In the genomic region with DNA sequence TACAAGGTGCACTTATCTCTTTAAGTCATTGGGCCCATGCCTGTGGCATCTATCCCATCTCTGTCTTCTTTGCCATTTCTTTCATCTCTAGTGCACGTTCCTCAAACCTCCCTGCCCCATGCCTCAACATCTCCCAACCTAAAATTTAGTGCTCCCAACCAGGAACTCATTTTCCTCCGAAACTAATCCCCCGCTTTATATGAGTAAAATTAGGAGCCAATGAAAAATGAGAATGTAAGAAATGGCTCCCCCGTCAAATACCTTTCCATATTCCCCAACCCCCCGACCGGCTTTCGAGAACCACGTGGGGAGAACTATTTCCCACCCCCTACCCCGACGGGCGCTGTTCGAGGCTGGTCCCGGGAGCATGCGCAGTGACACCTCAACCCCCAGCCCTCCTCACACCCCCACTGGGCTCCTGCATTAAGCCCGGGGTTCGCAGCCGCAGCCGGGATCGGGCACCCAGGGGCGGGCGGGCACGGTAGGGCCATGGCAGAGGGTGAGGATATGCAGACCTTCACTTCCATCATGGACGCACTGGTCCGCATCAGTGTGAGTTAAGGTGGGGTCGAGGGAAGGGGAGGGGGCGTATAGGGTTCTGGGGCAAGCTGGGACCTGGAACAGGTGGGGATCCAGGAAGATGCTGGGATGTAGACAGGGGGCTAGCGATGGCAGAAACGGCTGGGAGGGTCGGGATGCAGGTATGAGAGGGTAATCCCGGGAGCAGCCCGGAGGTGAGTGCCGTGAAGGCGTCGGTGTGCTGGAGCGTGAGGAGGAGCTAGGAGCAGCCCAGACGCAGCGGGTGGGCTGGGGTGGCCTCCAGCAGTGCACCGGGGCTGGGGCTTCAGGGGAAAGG, we compare ENCODE assay signal across 8 cellular contexts. TPM values are rescaled to one million over a fixed set of nuclear protein-coding genes. Genes with fewer than 3 reads are reported as not detected.
DNase-seq lines count a peak whose midpoint lies in the region; ATAC-seq and TF ChIP-seq lines count a peak whose summit lies in the region.

A gene with protein sequence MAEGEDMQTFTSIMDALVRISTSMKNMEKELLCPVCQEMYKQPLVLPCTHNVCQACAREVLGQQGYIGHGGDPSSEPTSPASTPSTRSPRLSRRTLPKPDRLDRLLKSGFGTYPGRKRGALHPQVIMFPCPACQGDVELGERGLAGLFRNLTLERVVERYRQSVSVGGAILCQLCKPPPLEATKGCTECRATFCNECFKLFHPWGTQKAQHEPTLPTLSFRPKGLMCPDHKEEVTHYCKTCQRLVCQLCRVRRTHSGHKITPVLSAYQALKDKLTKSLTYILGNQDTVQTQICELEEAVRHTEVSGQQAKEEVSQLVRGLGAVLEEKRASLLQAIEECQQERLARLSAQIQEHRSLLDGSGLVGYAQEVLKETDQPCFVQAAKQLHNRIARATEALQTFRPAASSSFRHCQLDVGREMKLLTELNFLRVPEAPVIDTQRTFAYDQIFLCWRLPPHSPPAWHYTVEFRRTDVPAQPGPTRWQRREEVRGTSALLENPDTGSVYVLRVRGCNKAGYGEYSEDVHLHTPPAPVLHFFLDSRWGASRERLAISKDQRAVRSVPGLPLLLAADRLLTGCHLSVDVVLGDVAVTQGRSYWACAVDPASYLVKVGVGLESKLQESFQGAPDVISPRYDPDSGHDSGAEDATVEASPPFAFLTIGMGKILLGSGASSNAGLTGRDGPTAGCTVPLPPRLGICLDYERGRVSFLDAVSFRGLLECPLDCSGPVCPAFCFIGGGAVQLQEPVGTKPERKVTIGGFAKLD (plus strand): TSS at position 372 of the 856 bp plus-strand sequence. CDS start 118 bp downstream, at position 490.

- peak within 1 kb of the TSS; percentile 86 for H2BK5ac ChIP-seq in IMR-90 (ENCODE audit: low read depth, low read length, poor library complexity, severe bottlenecking)

- WGBS in IMR-90 (ENCODE audit: extremely low coverage in 2 of 2, insufficient read length in 1 of 2), 2 experiments: 2% methylated on average over 5 of the region's 38 CpGs; no CpG with 5 or more reads in 1 of the 2 experiments
- WGBS in prostate gland: under 1% methylated on average over 38 of the region's 38 CpGs

- H3K4me1 ChIP-seq in IMR-90 (ENCODE audit: control insufficient read depth, insufficient read depth, low read length) (peaks cover 3% of the 10 kb centered on the region), SJSA1 (replicated peaks) (peaks cover 17% of the 10 kb centered on the region), adipocyte (ENCODE audit: control insufficient read depth, insufficient read depth, low read length) (peaks cover 17% of the 10 kb centered on the region), prostate gland (replicated peaks) (no peaks in the 10 kb centered on the region)

- H4K20me1 ChIP-seq in IMR-90 (ENCODE audit: insufficient read depth, low read length): no peaks in the 10 kb centered on the region

- H4K8ac ChIP-seq in IMR-90 (ENCODE audit: low read depth in 2 of 2, low read length in 2 of 2): peak within 1 kb of the TSS; percentile 34 to 98

- DNase-seq in D341Med (ENCODE audit: low spot score) (peak; percentile 87), IMR-90 (peak; percentile 34), SJSA1 (ENCODE audit: low read depth in 1 of 2, low spot score in 2 of 2) (peak in 1 of 2 experiments; percentile 50), adipocyte (ENCODE audit: low read depth) (peak; percentile 78), left ventricle myocardium superior (peak; percentile 41), prostate gland (ENCODE audit: low spot score) (no peak)

- in situ Hi-C loops in IMR-90 (cut with MboI; ENCODE audit: low sequenced_read_pairs): no loop called here

- H3K27me3 ChIP-seq in IMR-90 (ENCODE audit: control insufficient read depth, insufficient read depth, low read length): no peaks in the 10 kb centered on the region
- no peaks in the 10 kb centered on the region for H3K27me3 ChIP-seq in SJSA1 (replicated peaks)
- no peaks in the 10 kb centered on the region for H3K27me3 ChIP-seq in adipocyte (replicated peaks; ENCODE audit: control insufficient read depth, insufficient read depth, low read length)
- peaks cover 2% of the 10 kb centered on the region for H3K27me3 ChIP-seq in prostate gland (replicated peaks; ENCODE audit: insufficient read depth)

- H3K18ac ChIP-seq in IMR-90 (ENCODE audit: low read depth, low read length): peak within 1 kb of the TSS; percentile 38

- POLR2A ChIA-PET in IMR-90 (lab: Charles Lee; ENCODE audit: unreplicated experiment): interaction anchor here (0.9 to 1.0 kb wide), 2 partner anchors 20 to 51 kb away, joined by 3 to 4 read pairs; no protein-coding TSS in a partner anchor

- H3K14ac ChIP-seq in IMR-90 (replicated peaks; ENCODE audit: low read depth, low read length): peak within 1 kb of the TSS; percentile 82

- peak within 1 kb of the TSS; percentile 96 for H2AK9ac ChIP-seq in IMR-90 (replicated peaks; ENCODE audit: low read depth, low read length, poor library complexity)

- H3K56ac ChIP-seq in IMR-90 (ENCODE audit: extremely low read depth, insufficient read depth, low read length): peak within 1 kb of the TSS; percentile 76

- BruUV-seq in IMR-90 (replicated peaks; lab: Mats Ljungman, UMichigan): no TSS peak

- H3K4me3 ChIP-seq in IMR-90 (ENCODE audit: insufficient read depth, low read depth, low read length) (peak within 1 kb of the TSS; percentile 81), SJSA1 (peak within 1 kb of the TSS; percentile 72), adipocyte (ENCODE audit: low read length) (peak within 1 kb of the TSS; percentile 96), prostate gland (peak within 1 kb of the TSS; percentile 61 to 78)

- H3K23ac ChIP-seq in IMR-90 (ENCODE audit: low read depth, low read length): peak within 1 kb of the TSS; percentile 66; the same call in 1 of the 2 replicates

- peak within 1 kb of the TSS; percentile 87 for H2AK5ac ChIP-seq in IMR-90 (ENCODE audit: low read depth, low read length)

- CTCF ChIA-PET in IMR-90 (lab: Yijun Ruan, JAX): interaction anchor here (0.5 to 1.6 kb wide), 8 partner anchors 20 to 705 kb away, joined by 3 to 19 read pairs (median 6); a partner anchor contains a TSS

- H2BK120ac ChIP-seq in IMR-90 (ENCODE audit: low read depth, low read length): peak within 1 kb of the TSS; percentile 37

- no peak within 1 kb of the TSS for H2BK20ac ChIP-seq in IMR-90 (ENCODE audit: low read depth, low read length)

- intact Hi-C loops in IMR-90 (cut with micrococcal nuclease): loop anchor here (10.0 kb wide), 2 partner anchors 199 to 421 kb away; a partner anchor contains a TSS
- intact Hi-C loops in left ventricle myocardium superior (cut with micrococcal nuclease): no loop called here
- intact Hi-C loops in prostate gland (cut with DNase I): no loop called here

- H4K91ac ChIP-seq in IMR-90 (ENCODE audit: insufficient read depth, low read depth, low read length): peak within 1 kb of the TSS; percentile 83

- TF ChIP-seq RAD21 in IMR-90 (IDR thresholded peaks at IDR 0.05; ENCODE audit: low read length): no peak

- H2BK15ac ChIP-seq in IMR-90 (ENCODE audit: low read depth, low read length): no peak within 1 kb of the TSS; the same call in 2 of the 3 replicates

- H3K4ac ChIP-seq in IMR-90 (ENCODE audit: low read depth, low read length): peak within 1 kb of the TSS; percentile 92

- H2AFZ ChIP-seq in IMR-90 (replicated peaks; ENCODE audit: low read length, poor library complexity): peak within 1 kb of the TSS; percentile 96

- TF ChIP-seq CTCF in IMR-90 (conservative IDR thresholded peaks at IDR 0.05; ENCODE audit: low read depth, low read length) (no peak), prostate gland (IDR thresholded peaks at IDR 0.05) (no peak)

- dilution Hi-C loops in IMR-90 (cut with HindIII; ENCODE audit: low sequenced_read_pairs, unreplicated experiment): no loop called here

- H4K5ac ChIP-seq in IMR-90 (ENCODE audit: low read depth, low read length): peak within 1 kb of the TSS; percentile 92

- H3K9me1 ChIP-seq in IMR-90 (ENCODE audit: insufficient read depth, low read length): peaks cover 2% of the 10 kb centered on the region; the same call in 1 of the 2 replicates

- ATAC-seq in IMR-90 (ENCODE audit: low read depth) (peak; percentile 40), left ventricle myocardium superior (no peak), HG03439 (IDR thresholded peaks at IDR 0.05; ENCODE audit: unreplicated experiment) (no peak), HG03045 (IDR thresholded peaks at IDR 0.05; ENCODE audit: unreplicated experiment) (no peak)

- H3K4me2 ChIP-seq in IMR-90 (ENCODE audit: low read depth, low read length): peak within 1 kb of the TSS; percentile 94

- H3K9ac ChIP-seq in IMR-90 (ENCODE audit: low read depth, low read length): peak within 1 kb of the TSS; percentile 94
- peak within 1 kb of the TSS; percentile 96 for H3K9ac ChIP-seq in adipocyte (ENCODE audit: low read length)

- no peaks in the 10 kb centered on the region for H3K9me3 ChIP-seq in IMR-90 (ENCODE audit: control insufficient read depth, insufficient read depth, low read length)
- H3K9me3 ChIP-seq in SJSA1 (replicated peaks): no peaks in the 10 kb centered on the region
- no peaks in the 10 kb centered on the region for H3K9me3 ChIP-seq in adipocyte (ENCODE audit: control insufficient read depth, low read length)
- H3K9me3 ChIP-seq in prostate gland: no peaks in the 10 kb centered on the region

- TF ChIP-seq POLR2A in IMR-90 (IDR thresholded peaks at IDR 0.05; ENCODE audit: low read depth, low read length): no peak
- no peak for TF ChIP-seq POLR2A in prostate gland (IDR thresholded peaks at IDR 0.05)

- H3K36me3 ChIP-seq in IMR-90 (ENCODE audit: control insufficient read depth, insufficient read depth, low read length): peaks cover 32% of the 10 kb centered on the region
- H3K36me3 ChIP-seq in SJSA1: peaks cover 13% of the 10 kb centered on the region; the same call in 1 of the 2 replicates
- peaks cover 20% of the 10 kb centered on the region for H3K36me3 ChIP-seq in adipocyte (ENCODE audit: control insufficient read depth, insufficient read depth, low read length, severe bottlenecking)
- H3K36me3 ChIP-seq in prostate gland: peaks cover 0 to 11% of the 10 kb centered on the region in 2 donors

- H3K79me1 ChIP-seq in IMR-90 (ENCODE audit: low read depth in 1 of 2, low read length in 2 of 2): peaks cover 0 to 46% of the 10 kb centered on the region in 2 experiments

- H3K27ac ChIP-seq in IMR-90 (ENCODE audit: insufficient read depth, low read length): peak within 1 kb of the TSS; percentile 93
- peak within 1 kb of the TSS; percentile 79 for H3K27ac ChIP-seq in SJSA1
- H3K27ac ChIP-seq in prostate gland: peak within 1 kb of the TSS; percentile 86 to 89

RNA-seq across cellular contexts. Expression of the gene that starts here (rescaled TPM):
- 2.3 and 2.5 TPM in 2 replicates for total RNA-seq in IMR-90 (2012; rRNA removed)
- polyA plus RNA-seq in IMR-90 (2012; rRNA removed): 6.2 and 6.9 TPM in 2 replicates
- polyA plus RNA-seq in IMR-90 (2012; cell fraction: cytosol; rRNA removed): 4.3 and 5.5 TPM in 2 replicates
- polyA plus RNA-seq in IMR-90 (2012; cell fraction: nucleus; rRNA removed; ENCODE audit: low replicate concordance): 26.2 and 56.7 TPM in 2 replicates
- 0.21 and 1.1 TPM in 2 replicates for total RNA-seq in SJSA1 (2014; rRNA removed; shearing (Covaris generic))
- 0.22 TPM for total RNA-seq in left ventricle myocardium superior
- 1 to 10 TPM in 1 of 2 donors, under 1 TPM in 1; 0.14 to 1.6 TPM for total RNA-seq in prostate gland

Comparison
In these comparisons a context has a peak if more than half of its experiments do, and no peak if none do; other contexts are left out.
1. Peak in DNase-seq in left ventricle myocardium superior; RNA of the gene not detected or under 1 TPM.